In genomic region chr16:76204249-76204648, GRCh38 we compare ENCODE assay signal across 24 cellular contexts.
"Had no signal": no experiment of that assay in that cellular context is flagged by ENCODE, and none has a peak within 500 bp of the region (broad histone marks: within the 10 kb centered on the region; RNA-seq: fewer than 3 reads in every experiment).

No MANE protein-coding gene starts in this region.

- H3K36me3 Mint-ChIP-seq: activated naive CD8-positive, alpha-beta T cell treated with anti-CD3 and anti-CD28 coated beads for 36 hours; immature natural killer cell; mesothelial cell of epicardium; naive thymus-derived CD8-positive, alpha-beta T cell; neural progenitor cell; stimulated activated effector memory CD8-positive, alpha-beta T cell treated with anti-CD3 and anti-CD28 coated beads, Interleukin-12 subunit alpha, Interleukin-12 subunit beta, amount 100 ng/mL, for 72 hours had no signal

- H3K27me3 ChIP-seq: hepatocyte, left lung, neural progenitor cell, tibial nerve had no signal

- DNase-seq: activated B cell treated with CpG ODN at 0.5 μM for 24 hours; activated CD4-positive, alpha-beta T cell treated with anti-CD3 and anti-CD28 coated beads for 4 hours; activated CD4-positive, alpha-beta T cell treated with anti-CD3 and anti-CD28 coated beads, Interleukin-2, amount 50 U/mL, for 48 hours; activated CD8-positive, alpha-beta memory T cell treated with anti-CD3 and anti-CD28 coated beads, Interleukin-2, amount 50 U/mL, for 48 hours; activated naive CD4-positive, alpha-beta T cell treated with Interleukin-2 at 50 U/mL for 16 hours; activated naive CD8-positive, alpha-beta T cell treated with anti-CD3 and anti-CD28 coated beads for 36 hours; activated T-cell treated with anti-CD3 and anti-CD28 coated beads, Interleukin-2, amount 50 U/mL, for 4 hours; effector memory CD4-positive, alpha-beta T cell; foreskin melanocyte; immature natural killer cell; left lung; mammary epithelial cell; naive thymus-derived CD8-positive, alpha-beta T cell; small intestine; stimulated activated CD4-positive, alpha-beta T cell treated with anti-CD3 and anti-CD28 coated beads, Interleukin-2, amount 100 ng/mL, for 24 hours; stimulated activated naive CD8-positive, alpha-beta T cell treated with anti-CD3 and anti-CD28 coated beads, Interleukin-15, amount 100 ng/mL, for 72 hours had no signal

- H3K9ac ChIP-seq: neural progenitor cell had no signal

- H3K4me1 Mint-ChIP-seq: activated B cell treated with CpG ODN at 0.5 μM for 24 hours; activated naive CD8-positive, alpha-beta T cell treated with anti-CD3 and anti-CD28 coated beads for 36 hours; central memory CD8-positive, alpha-beta T cell; immature natural killer cell; mesothelial cell of epicardium; naive thymus-derived CD8-positive, alpha-beta T cell; stimulated activated effector memory CD8-positive, alpha-beta T cell treated with anti-CD3 and anti-CD28 coated beads, Interleukin-12 subunit alpha, Interleukin-12 subunit beta, amount 100 ng/mL, for 72 hours; stimulated activated naive CD8-positive, alpha-beta T cell treated with anti-CD3 and anti-CD28 coated beads, Interleukin-15, amount 100 ng/mL, for 72 hours had no signal

- ATAC-seq: activated T-cell treated with anti-CD3 and anti-CD28 coated beads, Interleukin-2, amount 50 U/mL, for 4 hours; esophagus mucosa; left lung; naive thymus-derived CD8-positive, alpha-beta T cell; sciatic nerve; stimulated activated effector memory CD8-positive, alpha-beta T cell treated with anti-CD3 and anti-CD28 coated beads, Interleukin-12 subunit alpha, Interleukin-12 subunit beta, amount 100 ng/mL, for 72 hours; stimulated activated naive CD8-positive, alpha-beta T cell treated with anti-CD3 and anti-CD28 coated beads, Interleukin-15, amount 100 ng/mL, for 72 hours had no signal

- H3K27me3 Mint-ChIP-seq: activated B cell treated with CpG ODN at 0.5 μM for 24 hours; activated naive CD8-positive, alpha-beta T cell treated with anti-CD3 and anti-CD28 coated beads for 36 hours; central memory CD8-positive, alpha-beta T cell; naive thymus-derived CD8-positive, alpha-beta T cell; stimulated activated naive CD8-positive, alpha-beta T cell treated with anti-CD3 and anti-CD28 coated beads, Interleukin-15, amount 100 ng/mL, for 72 hours had no signal

- H3K4me1 ChIP-seq: left lung, tibial nerve had no signal

- H3K9me3 ChIP-seq: left lung, tibial nerve had no signal

- H3K27ac ChIP-seq: hepatocyte, left lung, neural progenitor cell, tibial nerve had no signal

- H3K4me3 ChIP-seq: hepatocyte, left lung, neural progenitor cell, tibial nerve had no signal

- H3K79me2 ChIP-seq: hepatocyte had no signal

- H3K36me3 ChIP-seq: left lung, neural progenitor cell, tibial nerve had no signal

- H2AFZ ChIP-seq: hepatocyte, neural progenitor cell had no signal

- H3K27ac Mint-ChIP-seq: activated B cell treated with CpG ODN at 0.5 μM for 24 hours; activated naive CD8-positive, alpha-beta T cell treated with anti-CD3 and anti-CD28 coated beads for 36 hours; immature natural killer cell; mesothelial cell of epicardium; naive thymus-derived CD8-positive, alpha-beta T cell; neural progenitor cell; stimulated activated effector memory CD8-positive, alpha-beta T cell treated with anti-CD3 and anti-CD28 coated beads, Interleukin-12 subunit alpha, Interleukin-12 subunit beta, amount 100 ng/mL, for 72 hours; stimulated activated naive CD8-positive, alpha-beta T cell treated with anti-CD3 and anti-CD28 coated beads, Interleukin-15, amount 100 ng/mL, for 72 hours had no signal

- H3K4me2 ChIP-seq: hepatocyte, neural progenitor cell had no signal

- H3K4me3 Mint-ChIP-seq: activated B cell treated with CpG ODN at 0.5 μM for 24 hours; activated naive CD8-positive, alpha-beta T cell treated with anti-CD3 and anti-CD28 coated beads for 36 hours; activated T-cell treated with anti-CD3 and anti-CD28 coated beads, Interleukin-2, amount 50 U/mL, for 4 hours; central memory CD8-positive, alpha-beta T cell; immature natural killer cell; mesothelial cell of epicardium; naive thymus-derived CD8-positive, alpha-beta T cell; neural progenitor cell; stimulated activated effector memory CD8-positive, alpha-beta T cell treated with anti-CD3 and anti-CD28 coated beads, Interleukin-12 subunit alpha, Interleukin-12 subunit beta, amount 100 ng/mL, for 72 hours; stimulated activated naive CD8-positive, alpha-beta T cell treated with anti-CD3 and anti-CD28 coated beads, Interleukin-15, amount 100 ng/mL, for 72 hours had no signal
